In genomic region chr6:6858533-6858982, GRCh38 we compare ENCODE assay signal across 18 cellular contexts.
DNase-seq lines count a peak whose midpoint lies in the region; ATAC-seq and TF ChIP-seq lines count a peak whose summit lies in the region.
"Had no signal": no experiment of that assay in that cellular context is flagged by ENCODE, and none has a peak within 500 bp of the region (broad histone marks: within the 10 kb centered on the region; RNA-seq: fewer than 3 reads in every experiment).

No MANE protein-coding gene starts in this region.

- H3K4me1 ChIP-seq in upper lobe of right lung, result peaks cover 25% of the 10 kb centered on the region

- DNase-seq in left ventricle myocardium superior (no peak), left cardiac atrium (no peak), SKM-1 (lab: John Stamatoyannopoulos, UW; ENCODE audit: unreplicated experiment) (peak; percentile 80), globus pallidus (ENCODE audit: low spot score) (peak; percentile 20), upper lobe of right lung (no peak), epidermal melanocyte (ENCODE audit: insufficient read length, low spot score) (no peak), COLO829 (ENCODE audit: low spot score) (no peak), GM10266 (ENCODE audit: extremely low spot score) (no peak)
- DNase-seq: 8988T; activated CD4-positive, alpha-beta memory T cell treated with anti-CD3 and anti-CD28 coated beads for 36 hours; activated T-cell treated with anti-CD3 and anti-CD28 coated beads, Interleukin-2, amount 50 U/mL, for 48 hours; CD8-positive, alpha-beta memory T cell; effector memory CD8-positive, alpha-beta T cell; GOT3; left ventricle myocardium inferior; NCI-H146; NCI-H2227 treated with DMSO at 0.1 percent for 48 hours; psoas muscle had no signal

- H3K9me3 ChIP-seq in upper lobe of right lung, result no peaks in the 10 kb centered on the region
- H3K9me3 ChIP-seq: left ventricle myocardium inferior, psoas muscle had no signal

- H3K36me3 ChIP-seq in upper lobe of right lung, result no peaks in the 10 kb centered on the region
- H3K36me3 ChIP-seq: left ventricle myocardium inferior had no signal

- H3K4me3 ChIP-seq in upper lobe of right lung, result no peak overlapping the region
- H3K4me3 ChIP-seq: left ventricle myocardium inferior, psoas muscle had no signal

- intact Hi-C loops in left ventricle myocardium superior (cut with micrococcal nuclease), result no loop called here
- intact Hi-C loops in left cardiac atrium (cut with DNase I), result no loop called here
- intact Hi-C loops in upper lobe of right lung (cut with DNase I), result no loop called here

- peak overlapping the region; percentile 53 for H3K27ac ChIP-seq in upper lobe of right lung
- H3K27ac ChIP-seq: left ventricle myocardium inferior, psoas muscle had no signal

- TF ChIP-seq CTCF in upper lobe of right lung (IDR thresholded peaks at IDR 0.05), result no peak
- TF ChIP-seq CTCF in GM10266 (IDR thresholded peaks at IDR 0.05; ENCODE audit: control insufficient read depth, insufficient read depth, low read depth, missing control alignments), result no peak

- no peaks in the 10 kb centered on the region for H3K27me3 ChIP-seq in upper lobe of right lung

- ATAC-seq in left ventricle myocardium superior, result peak; percentile 10
- no peak for ATAC-seq in left cardiac atrium
- peak; percentile 16 for ATAC-seq in upper lobe of right lung
- ATAC-seq: effector memory CD8-positive, alpha-beta T cell; psoas muscle had no signal

Comparison
In these comparisons a context has a peak if more than half of its experiments do, and no peak if none do; other contexts are left out.
1. ATAC-seq: peak in left ventricle myocardium superior (single experiment) and upper lobe of right lung (single experiment); none in left cardiac atrium (0 of 2).
2. DNase-seq: peak in SKM-1 (single experiment) and globus pallidus (single experiment); none in left ventricle myocardium superior (single experiment), left cardiac atrium (single experiment), upper lobe of right lung (single experiment), epidermal melanocyte (single experiment), COLO829 (single experiment) and GM10266 (single experiment).